Comparison of ENCODE assay signal across 8 cellular contexts in genomic region chr11:33700425-33701271, GRCh38. TPM values are rescaled to one million over a fixed set of nuclear protein-coding genes. Genes with fewer than 3 reads are reported as not detected.
A peak's percentile ranks its signal among the peaks of the same experiment; 100 is the strongest.
DNase-seq lines count a peak whose midpoint lies in the region; ATAC-seq, FAIRE-seq and TF ChIP-seq lines count a peak whose summit lies in the region.

Gene C11orf91 (minus strand): TSS chr11:33700826. CDS start chr11:33700740, 86 bp downstream.

- peak; percentile 90 for ATAC-seq in GM21515 (IDR thresholded peaks at IDR 0.05; ENCODE audit: unreplicated experiment)

- peaks cover 14% of the 10 kb centered on the region; the same call in 1 of the 2 replicates for H3K4me1 ChIP-seq in HUES64 (ENCODE audit: insufficient read depth, low read length)
- peaks cover 11% of the 10 kb centered on the region for H3K4me1 ChIP-seq in OCI-LY1 (ENCODE audit: insufficient read depth, low read length, severe bottlenecking)
- peaks cover 52% of the 10 kb centered on the region for H3K4me1 ChIP-seq in endothelial cell of umbilical vein (ENCODE audit: control insufficient read depth, extremely low read depth, insufficient read depth, low read length)

- H3K4me2 ChIP-seq in OCI-LY1 (ENCODE audit: low read length) (peak within 1 kb of the TSS; percentile 77), endothelial cell of umbilical vein (ENCODE audit: insufficient read depth, low read length) (peak within 1 kb of the TSS; percentile 57)

- intact Hi-C loops in endothelial cell of umbilical vein (cut with micrococcal nuclease) = loop anchor here (1.0 to 5.0 kb wide), 7 partner anchors 8 to 808 kb away; partner anchors contain the start of genes CAPRIN1 and QSER1

- no peaks in the 10 kb centered on the region for H3K9me2 ChIP-seq in OCI-LY1 (ENCODE audit: low read depth, low read length)

- no TSS peak for BruUV-seq in endothelial cell of umbilical vein (replicated peaks; lab: Mats Ljungman, UMichigan)

- H4K20me1 ChIP-seq in OCI-LY1 (ENCODE audit: insufficient read depth, low read length) = no peaks in the 10 kb centered on the region
- no peaks in the 10 kb centered on the region for H4K20me1 ChIP-seq in endothelial cell of umbilical vein (replicated peaks; ENCODE audit: control insufficient read depth, extremely low read depth, insufficient read depth, low read length)

- H3F3A ChIP-seq in OCI-LY1 (ENCODE audit: insufficient read depth, low read length) = no peaks in the 10 kb centered on the region

- H3K4me3 ChIP-seq in HUES64 (ENCODE audit: low read length) (peak within 1 kb of the TSS; percentile 86), OCI-LY1 (ENCODE audit: low read depth, low read length, poor library complexity, severe bottlenecking) (peak within 1 kb of the TSS; percentile 57), endothelial cell of umbilical vein (replicated peaks in 1 of 3; ENCODE audit: insufficient read depth in 1 of 3, low read depth in 1 of 3, low read length in 3 of 3) (peak within 1 kb of the TSS in 2 of 3 experiments; percentile 8 to 38)

- TF ChIP-seq POLR2A in endothelial cell of umbilical vein (IDR thresholded peaks at IDR 0.05; ENCODE audit: low read depth, low read length) = peak; percentile 88

- WGBS in HUES64 = 2% methylated on average over 78 of the region's 78 CpGs

- H2AFZ ChIP-seq in OCI-LY1 (ENCODE audit: low read length) = no peak within 1 kb of the TSS
- no peak within 1 kb of the TSS for H2AFZ ChIP-seq in endothelial cell of umbilical vein (ENCODE audit: low read depth, low read length)

- CTCF ChIA-PET in endothelial cell of umbilical vein (lab: Charles Lee) = interaction anchor here (0.6 to 6.0 kb wide), 11 partner anchors 9 to 539 kb away, joined by 3 to 68 read pairs (median 5); partner anchors contain the start of genes CD59 and CSTF3

- H3K9me1 ChIP-seq in endothelial cell of umbilical vein (replicated peaks; ENCODE audit: control insufficient read depth, extremely low read depth, insufficient read depth, low read length) = no peaks in the 10 kb centered on the region

- DNase-seq in D341Med (ENCODE audit: low spot score) (peak; percentile 96), activated T-cell treated with anti-CD3 and anti-CD28 coated beads for 1 hour (ENCODE audit: low read depth) (peak; percentile 93), endothelial cell of umbilical vein (ENCODE audit: low read depth, low spot score) (peak; percentile 98), midbrain (lab: John Stamatoyannopoulos, UW) (peak; percentile 92)
- DNase-seq in stimulated activated CD8-positive, alpha-beta memory T cell treated with anti-CD3 and anti-CD28 coated beads, Interleukin-15, amount 100 ng/mL, for 4 hours (ENCODE audit: low read depth in 2 of 2) = peak; percentile 82 to 86

- dilution Hi-C loops in endothelial cell of umbilical vein (cut with MboI; ENCODE audit: extremely low pct_ligation_motif_present, low sequenced_read_pairs) = no loop called here

- TF ChIP-seq CTCF in OCI-LY1 (IDR thresholded peaks at IDR 0.05; ENCODE audit: low read length) (no peak), endothelial cell of umbilical vein (IDR thresholded peaks at IDR 0.05; ENCODE audit: extremely low read depth in 1 of 2, insufficient read depth in 1 of 2, low read depth in 1 of 2, low read length in 2 of 2) (no peak)

- peaks cover 12% of the 10 kb centered on the region for H3K27me3 ChIP-seq in HUES64 (ENCODE audit: insufficient read depth, low read length)
- H3K27me3 ChIP-seq in OCI-LY1 (ENCODE audit: insufficient read depth, low read length) = 0 out of 2 replicates have a peak, but pooled peaks cover 4% of the 10 kb centered on the region
- H3K27me3 ChIP-seq in endothelial cell of umbilical vein (ENCODE audit: control insufficient read depth in 2 of 2, insufficient read depth in 2 of 2, low read length in 2 of 2) = no peaks in the 10 kb centered on the region

- H3K9ac ChIP-seq in HUES64 (ENCODE audit: low read depth, low read length) = peak within 1 kb of the TSS; percentile 38; the same call in 1 of the 2 replicates
- H3K9ac ChIP-seq in OCI-LY1 (ENCODE audit: low read length) = peak within 1 kb of the TSS; percentile 41; the same call in 1 of the 2 replicates
- peak within 1 kb of the TSS; percentile 73 for H3K9ac ChIP-seq in endothelial cell of umbilical vein (replicated peaks; ENCODE audit: extremely low read depth, insufficient read depth, low read length)

- H3K27ac ChIP-seq in HUES64 (ENCODE audit: low read depth, low read length) (no peak within 1 kb of the TSS), OCI-LY1 (ENCODE audit: low read depth, low read length, poor library complexity, severe bottlenecking) (no peak within 1 kb of the TSS), endothelial cell of umbilical vein (ENCODE audit: insufficient read depth, low read depth, low read length) (peak within 1 kb of the TSS; percentile 89)

- POLR2A ChIA-PET in endothelial cell of umbilical vein (lab: Charles Lee) = interaction anchor here (0.9 to 4.4 kb wide), 6 partner anchors 10 to 42 kb away, joined by 3 to 73 read pairs (median 4); no protein-coding TSS in a partner anchor

- H3K79me2 ChIP-seq in OCI-LY1 (ENCODE audit: insufficient read depth, low read length) = no peaks in the 10 kb centered on the region
- peaks cover 6% of the 10 kb centered on the region for H3K79me2 ChIP-seq in endothelial cell of umbilical vein (ENCODE audit: control insufficient read depth, insufficient read depth, low read length)

- H3K36me3 ChIP-seq in HUES64 (ENCODE audit: insufficient read depth, low read length) = no peaks in the 10 kb centered on the region
- 0 out of 2 replicates have a peak, but pooled peaks cover 3% of the 10 kb centered on the region for H3K36me3 ChIP-seq in OCI-LY1 (ENCODE audit: insufficient read depth, low read length)
- peaks cover 2 to 5% of the 10 kb centered on the region in 2 experiments for H3K36me3 ChIP-seq in endothelial cell of umbilical vein (ENCODE audit: control insufficient read depth in 2 of 2, extremely low read depth in 1 of 2, insufficient read depth in 2 of 2, low read length in 2 of 2)

- peak; percentile 91 for FAIRE-seq in endothelial cell of umbilical vein (lab: Jason Lieb, UNC)

- H3K9me3 ChIP-seq in HUES64 (ENCODE audit: insufficient read depth, low read depth, low read length) = no peaks in the 10 kb centered on the region
- no peaks in the 10 kb centered on the region for H3K9me3 ChIP-seq in OCI-LY1 (ENCODE audit: low read length)
- H3K9me3 ChIP-seq in endothelial cell of umbilical vein (replicated peaks; ENCODE audit: control insufficient read depth, insufficient read depth, low read length) = no peaks in the 10 kb centered on the region

TF ChIP-seq in endothelial cell of umbilical vein, 7 proteins besides CTCF, POLR2A, EP300 and RAD21:
- TF ChIP-seq GATA2 (IDR thresholded peaks at IDR 0.05; ENCODE audit: insufficient read depth, insufficient read length, low read depth, low read length) (no peak), POLR2AphosphoS5 (IDR thresholded peaks at IDR 0.05; ENCODE audit: insufficient read depth, low read depth, low read length) (peak; percentile 99)

RNA-seq across cellular contexts. Expression of gene C11orf91, which starts in this region (rescaled TPM):
- polyA plus RNA-seq in HUES64 (2013, experiment 1 of 2) = not detected
- not detected for polyA plus RNA-seq in HUES64 (2013, experiment 2 of 2)
- 1.4 and 2.1 TPM in 2 replicates for total RNA-seq in endothelial cell of umbilical vein
- polyA plus RNA-seq in endothelial cell of umbilical vein = 0.21 and 0.94 TPM in 2 replicates
- 0.12 TPM in 1 of 2 replicates, not detected in the other for polyA plus RNA-seq in endothelial cell of umbilical vein (2011; cell fraction: cytosol; rRNA removed)
- polyA plus RNA-seq in endothelial cell of umbilical vein (2011; cell fraction: nucleus; rRNA removed) = 0.36 and 0.84 TPM in 2 replicates
- polyA plus RNA-seq in endothelial cell of umbilical vein (2012) = 0.48 and 0.59 TPM in 2 replicates
- polyA minus RNA-seq in endothelial cell of umbilical vein = not detected in 2 replicates
- not detected for polyA minus RNA-seq in endothelial cell of umbilical vein (2011; cell fraction: cytosol; rRNA and poly(A)+ RNA removed)
- 2.5 and 9.7 TPM in 2 replicates for polyA minus RNA-seq in endothelial cell of umbilical vein (2011; cell fraction: nucleus; rRNA and poly(A)+ RNA removed)

Comparison
In these comparisons a context has a peak if more than half of its experiments do, and no peak if none do; other contexts are left out.
1. H3K4me3 ChIP-seq: peak in every context shown above with its lines; median percentile 86 in HUES64; 57 in OCI-LY1; 23 in endothelial cell of umbilical vein.